Comparison of ENCODE assay signal across 8 cellular contexts in genomic region chr6:42572523-42572922, GRCh38. TPM values are rescaled to one million over a fixed set of nuclear protein-coding genes. Genes with fewer than 3 reads are reported as not detected.
A peak's percentile ranks its signal among the peaks of the same experiment; 100 is the strongest.
DNase-seq lines count a peak whose midpoint lies in the region; ATAC-seq and TF ChIP-seq lines count a peak whose summit lies in the region.

No MANE protein-coding gene starts in this region.

- peak; percentile 84 for ATAC-seq in HG02885 (IDR thresholded peaks at IDR 0.05; ENCODE audit: poor library complexity, unreplicated experiment)
- no peak for ATAC-seq in left cardiac atrium

- peak overlapping the region; percentile 53 for H3K4me3 Mint-ChIP-seq in activated CD4-positive, alpha-beta T cell treated with anti-CD3 and anti-CD28 coated beads, Interleukin-2, amount 10 ng/mL, durations not matched to agents 24 days and 14 days

- DNase-seq in activated CD4-positive, alpha-beta T cell treated with anti-CD3 and anti-CD28 coated beads, Interleukin-2, amount 10 ng/mL, durations not matched to agents 24 days and 14 days: no peak
- DNase-seq in activated CD4-positive, alpha-beta T cell treated with anti-CD3 and anti-CD28 coated beads for 1 hour: no peak
- DNase-seq in renal cortical epithelial cell (ENCODE audit: low read depth) (peak; percentile 77), NCI-H187 (lab: John Stamatoyannopoulos, UW) (no peak), left cardiac atrium (no peak)
- no peak for DNase-seq in stimulated activated CD4-positive, alpha-beta T cell treated with anti-CD3 and anti-CD28 coated beads, Interleukin-4, amount 100 ng/mL, for 24 hours

- H3K27ac ChIP-seq in OCI-LY3 (ENCODE audit: low read length): peak overlapping the region; percentile 90

- H3K79me2 ChIP-seq in OCI-LY3 (ENCODE audit: low read length): peaks cover 80% of the 10 kb centered on the region

- H3K27me3 Mint-ChIP-seq in activated CD4-positive, alpha-beta T cell treated with anti-CD3 and anti-CD28 coated beads, Interleukin-2, amount 10 ng/mL, durations not matched to agents 24 days and 14 days: no peaks in the 10 kb centered on the region

- H3K9ac ChIP-seq in OCI-LY3 (ENCODE audit: low read length): peak overlapping the region; percentile 58

- no peaks in the 10 kb centered on the region for H3K27me3 ChIP-seq in OCI-LY3 (ENCODE audit: low read depth, low read length)

- peak overlapping the region; percentile 72 for H3K4me2 ChIP-seq in OCI-LY3 (ENCODE audit: low read length)

- peaks cover 39% of the 10 kb centered on the region for H3K36me3 Mint-ChIP-seq in activated CD4-positive, alpha-beta T cell treated with anti-CD3 and anti-CD28 coated beads, Interleukin-2, amount 10 ng/mL, durations not matched to agents 24 days and 14 days (ENCODE audit: low read depth)

- no peak for TF ChIP-seq CTCF in OCI-LY3 (IDR thresholded peaks at IDR 0.05; ENCODE audit: low read depth, low read length)

- no peaks in the 10 kb centered on the region for H3K9me3 ChIP-seq in OCI-LY3 (ENCODE audit: insufficient read depth, low read length)

- peaks cover 43% of the 10 kb centered on the region for H3K4me1 ChIP-seq in OCI-LY3 (ENCODE audit: low read length)

- H3K4me3 ChIP-seq in OCI-LY3 (ENCODE audit: low read length): peak overlapping the region; percentile 65

- intact Hi-C loops in activated CD4-positive, alpha-beta T cell treated with anti-CD3 and anti-CD28 coated beads, Interleukin-2, amount 10 ng/mL, durations not matched to agents 24 days and 14 days (cut with micrococcal nuclease): no loop called here
- intact Hi-C loops in left cardiac atrium (cut with DNase I): no loop called here

- H3K9me3 Mint-ChIP-seq in activated CD4-positive, alpha-beta T cell treated with anti-CD3 and anti-CD28 coated beads, Interleukin-2, amount 10 ng/mL, durations not matched to agents 24 days and 14 days: no peaks in the 10 kb centered on the region

- H2AFZ ChIP-seq in OCI-LY3 (ENCODE audit: low read depth, low read length): no peak overlapping the region

- H3K36me3 ChIP-seq in OCI-LY3 (replicated peaks; ENCODE audit: low read depth, low read length): peaks cover 50% of the 10 kb centered on the region

- H3K27ac Mint-ChIP-seq in activated CD4-positive, alpha-beta T cell treated with anti-CD3 and anti-CD28 coated beads, Interleukin-2, amount 10 ng/mL, durations not matched to agents 24 days and 14 days: peak overlapping the region; percentile 85

- H3K4me1 Mint-ChIP-seq in activated CD4-positive, alpha-beta T cell treated with anti-CD3 and anti-CD28 coated beads, Interleukin-2, amount 10 ng/mL, durations not matched to agents 24 days and 14 days: peaks cover 38% of the 10 kb centered on the region

- peaks cover 3% of the 10 kb centered on the region; the same call in 1 of the 2 replicates for H4K20me1 ChIP-seq in OCI-LY3 (ENCODE audit: insufficient read depth, low read length)

RNA-seq across cellular contexts. Expression of gene UBR2, which starts 8.7 kb away (rescaled TPM):
- total RNA-seq in activated CD4-positive, alpha-beta T cell treated with anti-CD3 and anti-CD28 coated beads, Interleukin-2, amount 10 ng/mL, durations not matched to agents 24 days and 14 days: 30.1 and 30.8 TPM in 2 replicates
- total RNA-seq in renal cortical epithelial cell (21.4 and 37.9 TPM in 2 replicates), left cardiac atrium (10 to 100 TPM; 26.8 to 27.4 TPM)
